ENCODE assay signal across 1 cellular context in the genomic region with DNA sequence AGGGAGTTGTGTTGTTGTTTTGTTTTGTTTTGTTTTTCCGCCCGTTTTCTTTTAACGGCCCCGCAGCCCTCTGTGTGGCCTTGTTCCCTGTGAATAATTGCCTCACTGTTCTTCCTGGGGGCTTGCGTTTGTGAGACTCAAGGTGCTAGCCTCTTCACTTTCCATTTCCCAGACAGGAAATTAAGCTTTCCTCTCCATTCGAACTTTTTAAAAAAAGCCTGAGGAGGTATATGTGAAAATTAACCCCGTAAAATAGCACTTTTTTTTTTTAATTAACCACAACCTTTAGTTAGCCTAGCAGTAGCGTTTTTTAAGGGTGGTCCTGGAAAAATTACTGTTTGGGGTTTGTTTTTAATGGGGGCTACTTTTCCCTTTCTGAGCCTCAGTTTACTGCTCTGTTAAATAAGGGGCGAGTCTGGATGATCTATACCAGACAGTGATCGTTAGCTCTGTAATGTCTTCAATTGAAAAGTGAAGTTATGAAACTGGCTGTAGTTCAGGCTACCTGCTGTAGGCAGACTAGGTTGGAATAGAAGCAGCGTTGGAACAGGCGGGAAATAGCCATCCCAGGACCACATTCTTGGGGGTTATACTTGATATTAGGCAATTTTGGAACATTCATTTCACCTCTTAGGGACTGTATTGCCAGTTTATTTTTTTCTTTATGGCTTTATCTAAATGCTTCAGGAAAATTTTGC.
TF ChIP-seq lines count a peak whose summit lies in the region.

No MANE protein-coding gene starts in this region.

TF ChIP-seq in GM23338, 12 proteins besides CTCF, POLR2A, EP300 and RAD21 (continued from another document):
- TF ChIP-seq, protein P1, sequence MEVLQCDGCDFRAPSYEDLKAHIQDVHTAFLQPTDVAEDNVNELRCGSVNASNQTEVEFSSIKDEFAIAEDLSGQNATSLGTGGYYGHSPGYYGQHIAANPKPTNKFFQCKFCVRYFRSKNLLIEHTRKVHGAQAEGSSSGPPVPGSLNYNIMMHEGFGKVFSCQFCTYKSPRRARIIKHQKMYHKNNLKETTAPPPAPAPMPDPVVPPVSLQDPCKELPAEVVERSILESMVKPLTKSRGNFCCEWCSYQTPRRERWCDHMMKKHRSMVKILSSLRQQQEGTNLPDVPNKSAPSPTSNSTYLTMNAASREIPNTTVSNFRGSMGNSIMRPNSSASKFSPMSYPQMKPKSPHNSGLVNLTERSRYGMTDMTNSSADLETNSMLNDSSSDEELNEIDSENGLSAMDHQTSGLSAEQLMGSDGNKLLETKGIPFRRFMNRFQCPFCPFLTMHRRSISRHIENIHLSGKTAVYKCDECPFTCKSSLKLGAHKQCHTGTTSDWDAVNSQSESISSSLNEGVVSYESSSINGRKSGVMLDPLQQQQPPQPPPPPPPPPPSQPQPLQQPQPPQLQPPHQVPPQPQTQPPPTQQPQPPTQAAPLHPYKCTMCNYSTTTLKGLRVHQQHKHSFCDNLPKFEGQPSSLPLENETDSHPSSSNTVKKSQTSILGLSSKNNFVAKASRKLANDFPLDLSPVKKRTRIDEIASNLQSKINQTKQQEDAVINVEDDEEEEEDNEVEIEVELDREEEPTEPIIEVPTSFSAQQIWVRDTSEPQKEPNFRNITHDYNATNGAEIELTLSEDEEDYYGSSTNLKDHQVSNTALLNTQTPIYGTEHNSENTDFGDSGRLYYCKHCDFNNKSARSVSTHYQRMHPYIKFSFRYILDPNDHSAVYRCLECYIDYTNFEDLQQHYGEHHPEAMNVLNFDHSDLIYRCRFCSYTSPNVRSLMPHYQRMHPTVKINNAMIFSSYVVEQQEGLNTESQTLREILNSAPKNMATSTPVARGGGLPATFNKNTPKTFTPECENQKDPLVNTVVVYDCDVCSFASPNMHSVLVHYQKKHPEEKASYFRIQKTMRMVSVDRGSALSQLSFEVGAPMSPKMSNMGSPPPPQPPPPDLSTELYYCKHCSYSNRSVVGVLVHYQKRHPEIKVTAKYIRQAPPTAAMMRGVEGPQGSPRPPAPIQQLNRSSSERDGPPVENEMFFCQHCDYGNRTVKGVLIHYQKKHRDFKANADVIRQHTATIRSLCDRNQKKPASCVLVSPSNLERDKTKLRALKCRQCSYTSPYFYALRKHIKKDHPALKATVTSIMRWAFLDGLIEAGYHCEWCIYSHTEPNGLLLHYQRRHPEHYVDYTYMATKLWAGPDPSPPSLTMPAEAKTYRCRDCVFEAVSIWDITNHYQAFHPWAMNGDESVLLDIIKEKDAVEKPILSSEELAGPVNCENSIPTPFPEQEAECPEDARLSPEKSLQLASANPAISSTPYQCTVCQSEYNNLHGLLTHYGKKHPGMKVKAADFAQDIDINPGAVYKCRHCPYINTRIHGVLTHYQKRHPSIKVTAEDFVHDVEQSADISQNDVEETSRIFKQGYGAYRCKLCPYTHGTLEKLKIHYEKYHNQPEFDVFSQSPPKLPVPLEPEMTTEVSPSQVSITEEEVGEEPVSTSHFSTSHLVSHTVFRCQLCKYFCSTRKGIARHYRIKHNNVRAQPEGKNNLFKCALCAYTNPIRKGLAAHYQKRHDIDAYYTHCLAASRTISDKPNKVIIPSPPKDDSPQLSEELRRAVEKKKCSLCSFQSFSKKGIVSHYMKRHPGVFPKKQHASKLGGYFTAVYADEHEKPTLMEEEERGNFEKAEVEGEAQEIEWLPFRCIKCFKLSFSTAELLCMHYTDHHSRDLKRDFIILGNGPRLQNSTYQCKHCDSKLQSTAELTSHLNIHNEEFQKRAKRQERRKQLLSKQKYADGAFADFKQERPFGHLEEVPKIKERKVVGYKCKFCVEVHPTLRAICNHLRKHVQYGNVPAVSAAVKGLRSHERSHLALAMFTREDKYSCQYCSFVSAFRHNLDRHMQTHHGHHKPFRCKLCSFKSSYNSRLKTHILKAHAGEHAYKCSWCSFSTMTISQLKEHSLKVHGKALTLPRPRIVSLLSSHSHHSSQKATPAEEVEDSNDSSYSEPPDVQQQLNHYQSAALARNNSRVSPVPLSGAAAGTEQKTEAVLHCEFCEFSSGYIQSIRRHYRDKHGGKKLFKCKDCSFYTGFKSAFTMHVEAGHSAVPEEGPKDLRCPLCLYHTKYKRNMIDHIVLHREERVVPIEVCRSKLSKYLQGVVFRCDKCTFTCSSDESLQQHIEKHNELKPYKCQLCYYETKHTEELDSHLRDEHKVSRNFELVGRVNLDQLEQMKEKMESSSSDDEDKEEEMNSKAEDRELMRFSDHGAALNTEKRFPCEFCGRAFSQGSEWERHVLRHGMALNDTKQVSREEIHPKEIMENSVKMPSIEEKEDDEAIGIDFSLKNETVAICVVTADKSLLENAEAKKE (CRISPR knock-in tag; IDR thresholded peaks at IDR 0.05): no peak
- TF ChIP-seq STAT1 (IDR thresholded peaks at IDR 0.05; ENCODE audit: unreplicated experiment): no peak
- TF ChIP-seq POLR2AphosphoS5 (IDR thresholded peaks at IDR 0.05; ENCODE audit: low read depth): no peak
TF ChIP-seq in GM23338: peak in this region for 0.
